ENCODE assay signal across 8 cellular contexts in genomic region chr9:130837002-130837511, GRCh38. TPM values are rescaled to one million over a fixed set of nuclear protein-coding genes. Genes with fewer than 3 reads are reported as not detected.
DNase-seq lines count a peak whose midpoint lies in the region; ATAC-seq and TF ChIP-seq lines count a peak whose summit lies in the region.
"Had no signal": no experiment of that assay in that cellular context is flagged by ENCODE, and none has a peak within 500 bp of the region (broad histone marks: within the 10 kb centered on the region; RNA-seq: fewer than 3 reads in every experiment).

No MANE protein-coding gene starts in this region.

- H3K36me3 ChIP-seq in iPS-20b (ENCODE audit: insufficient read depth, low read depth, low read length): no peaks in the 10 kb centered on the region
- H3K36me3 ChIP-seq: neutrophil had no signal

- H3K4me3 ChIP-seq in iPS-20b (ENCODE audit: low read length): peak overlapping the region; percentile 83

- no peak overlapping the region for H3K27ac Mint-ChIP-seq in activated T-helper 2 cell treated with anti-CD3 and anti-CD28 coated beads, Interferon-gamma antibody, Interleukin-2, Interleukin-4, amounts not matched to agents 10 μg/mL and 5 μg/mL and 100 μg/mL, durations not matched to agents 14 hours and 24 hours and 36 hours
- peak overlapping the region; percentile 98 for H3K27ac Mint-ChIP-seq in stimulated activated effector memory CD8-positive, alpha-beta T cell treated with anti-CD3 and anti-CD28 coated beads, Interleukin-12 subunit alpha, Interleukin-12 subunit beta, amount 100 ng/mL, for 72 hours

- no peaks in the 10 kb centered on the region for H3K9me3 ChIP-seq in iPS-20b (ENCODE audit: insufficient read depth, low read depth, low read length)
- H3K9me3 ChIP-seq: neutrophil had no signal

- DNase-seq in HCEC 1CT (peak; percentile 38), foreskin keratinocyte (no peak)
- DNase-seq in activated T-helper 2 cell treated with anti-CD3 and anti-CD28 coated beads, Interferon-gamma antibody, Interleukin-2, Interleukin-4, amounts not matched to agents 10 μg/mL and 5 μg/mL and 100 μg/mL, durations not matched to agents 14 hours and 24 hours and 36 hours (ENCODE audit: low spot score): no peak
- no peak for DNase-seq in stimulated activated effector memory CD8-positive, alpha-beta T cell treated with anti-CD3 and anti-CD28 coated beads, Interleukin-12 subunit alpha, Interleukin-12 subunit beta, amount 100 ng/mL, for 72 hours (ENCODE audit: low spot score in 2 of 2)

- no peak overlapping the region for H3K27ac ChIP-seq in iPS-20b (ENCODE audit: low read length)
- no peak overlapping the region for H3K27ac ChIP-seq in foreskin keratinocyte
- H3K27ac ChIP-seq: neutrophil had no signal

- H3K9ac ChIP-seq in iPS-20b (ENCODE audit: low read depth, low read length): peak overlapping the region; percentile 12; the same call in 1 of the 2 replicates

- H3K27me3 ChIP-seq in iPS-20b (ENCODE audit: insufficient read depth, low read length): no peaks in the 10 kb centered on the region
- no peaks in the 10 kb centered on the region for H3K27me3 ChIP-seq in foreskin keratinocyte

- peaks cover 19% of the 10 kb centered on the region for H3K4me1 Mint-ChIP-seq in activated T-helper 2 cell treated with anti-CD3 and anti-CD28 coated beads, Interferon-gamma antibody, Interleukin-2, Interleukin-4, amounts not matched to agents 10 μg/mL and 5 μg/mL and 100 μg/mL, durations not matched to agents 14 hours and 24 hours and 36 hours (ENCODE audit: low read depth)
- H3K4me1 Mint-ChIP-seq in stimulated activated effector memory CD8-positive, alpha-beta T cell treated with anti-CD3 and anti-CD28 coated beads, Interleukin-12 subunit alpha, Interleukin-12 subunit beta, amount 100 ng/mL, for 72 hours: peaks cover 50% of the 10 kb centered on the region

- no peak for ATAC-seq in stimulated activated effector memory CD8-positive, alpha-beta T cell treated with anti-CD3 and anti-CD28 coated beads, Interleukin-12 subunit alpha, Interleukin-12 subunit beta, amount 100 ng/mL, for 72 hours
- no peak for ATAC-seq in HG02588 (IDR thresholded peaks at IDR 0.05; ENCODE audit: unreplicated experiment)
- ATAC-seq in foreskin keratinocyte: no peak
- ATAC-seq in GM18873 (IDR thresholded peaks at IDR 0.05; ENCODE audit: low FRiP score, unreplicated experiment): no peak

- peaks cover 9% of the 10 kb centered on the region for H3K27me3 Mint-ChIP-seq in activated T-helper 2 cell treated with anti-CD3 and anti-CD28 coated beads, Interferon-gamma antibody, Interleukin-2, Interleukin-4, amounts not matched to agents 10 μg/mL and 5 μg/mL and 100 μg/mL, durations not matched to agents 14 hours and 24 hours and 36 hours (ENCODE audit: low read depth)

- H3K4me1 ChIP-seq in iPS-20b (ENCODE audit: insufficient read depth, low read length) (peaks cover 23% of the 10 kb centered on the region; the same call in 1 of the 2 replicates), foreskin keratinocyte (peaks cover 6% of the 10 kb centered on the region)

- intact Hi-C loops in activated T-helper 2 cell treated with anti-CD3 and anti-CD28 coated beads, Interferon-gamma antibody, Interleukin-2, Interleukin-4, amounts not matched to agents 10 μg/mL and 5 μg/mL and 100 μg/mL, durations not matched to agents 14 hours and 24 hours and 36 hours (cut with micrococcal nuclease): loop anchor here (10.0 kb wide), 1 partner anchor 122 kb away; no protein-coding TSS in a partner anchor

- no peaks in the 10 kb centered on the region for H3K9me3 Mint-ChIP-seq in activated T-helper 2 cell treated with anti-CD3 and anti-CD28 coated beads, Interferon-gamma antibody, Interleukin-2, Interleukin-4, amounts not matched to agents 10 μg/mL and 5 μg/mL and 100 μg/mL, durations not matched to agents 14 hours and 24 hours and 36 hours
- H3K9me3 Mint-ChIP-seq in stimulated activated effector memory CD8-positive, alpha-beta T cell treated with anti-CD3 and anti-CD28 coated beads, Interleukin-12 subunit alpha, Interleukin-12 subunit beta, amount 100 ng/mL, for 72 hours: no peaks in the 10 kb centered on the region

- TF ChIP-seq CTCF in foreskin keratinocyte (conservative IDR thresholded peaks at IDR 0.05): no peak

- peak overlapping the region; percentile 74 for H3K4me3 Mint-ChIP-seq in activated T-helper 2 cell treated with anti-CD3 and anti-CD28 coated beads, Interferon-gamma antibody, Interleukin-2, Interleukin-4, amounts not matched to agents 10 μg/mL and 5 μg/mL and 100 μg/mL, durations not matched to agents 14 hours and 24 hours and 36 hours (ENCODE audit: low read depth)
- H3K4me3 Mint-ChIP-seq in stimulated activated effector memory CD8-positive, alpha-beta T cell treated with anti-CD3 and anti-CD28 coated beads, Interleukin-12 subunit alpha, Interleukin-12 subunit beta, amount 100 ng/mL, for 72 hours: peak overlapping the region; percentile 89

- peaks cover 4% of the 10 kb centered on the region for H3K36me3 Mint-ChIP-seq in activated T-helper 2 cell treated with anti-CD3 and anti-CD28 coated beads, Interferon-gamma antibody, Interleukin-2, Interleukin-4, amounts not matched to agents 10 μg/mL and 5 μg/mL and 100 μg/mL, durations not matched to agents 14 hours and 24 hours and 36 hours (ENCODE audit: low read depth)
- peaks cover 16% of the 10 kb centered on the region for H3K36me3 Mint-ChIP-seq in stimulated activated effector memory CD8-positive, alpha-beta T cell treated with anti-CD3 and anti-CD28 coated beads, Interleukin-12 subunit alpha, Interleukin-12 subunit beta, amount 100 ng/mL, for 72 hours

RNA-seq across cellular contexts. Expression of gene ABL1, which starts 2.0 kb away (rescaled TPM):
- 35.5 and 36.5 TPM in 2 replicates for total RNA-seq in activated T-helper 2 cell treated with anti-CD3 and anti-CD28 coated beads, Interferon-gamma antibody, Interleukin-2, Interleukin-4, amounts not matched to agents 10 μg/mL and 5 μg/mL and 100 μg/mL, durations not matched to agents 14 hours and 24 hours and 36 hours
- total RNA-seq in foreskin keratinocyte: 34.1 and 35.0 TPM in 2 replicates
- 13.2 and 13.3 TPM in 2 replicates for polyA plus RNA-seq in foreskin keratinocyte

RNA-seq across cellular contexts. Expression of gene QRFP, which starts 59.6 kb away (rescaled TPM):
- not detected in 2 replicates for total RNA-seq in activated T-helper 2 cell treated with anti-CD3 and anti-CD28 coated beads, Interferon-gamma antibody, Interleukin-2, Interleukin-4, amounts not matched to agents 10 μg/mL and 5 μg/mL and 100 μg/mL, durations not matched to agents 14 hours and 24 hours and 36 hours
- not detected in 2 replicates for total RNA-seq in foreskin keratinocyte
- polyA plus RNA-seq in foreskin keratinocyte: not detected in 2 replicates
